17 cellular contexts compared by ENCODE assay signal in genomic region chr1:202129453-202130274, GRCh38. TPM values are rescaled to one million over a fixed set of nuclear protein-coding genes. Genes with fewer than 3 reads are reported as not detected.
DNase-seq lines count a peak whose midpoint lies in the region; ATAC-seq, FAIRE-seq and TF ChIP-seq lines count a peak whose summit lies in the region.
"Had no signal": no experiment of that assay in that cellular context is flagged by ENCODE, and none has a peak within 500 bp of the region (broad histone marks: within the 10 kb centered on the region; RNA-seq: fewer than 3 reads in every experiment).

No MANE protein-coding gene starts in this region.

- H3K36me3 ChIP-seq in left ventricle myocardium inferior (peaks cover 20% of the 10 kb centered on the region), right atrium auricular region (peaks cover 21% of the 10 kb centered on the region), endothelial cell of umbilical vein (ENCODE audit: control insufficient read depth in 2 of 2, extremely low read depth in 1 of 2, insufficient read depth in 2 of 2, low read length in 2 of 2) (peaks cover 9 to 16% of the 10 kb centered on the region in 2 experiments), uterus (no peaks in the 10 kb centered on the region)

- no peaks in the 10 kb centered on the region for H3K79me2 ChIP-seq in endothelial cell of umbilical vein (ENCODE audit: control insufficient read depth, insufficient read depth, low read length)

- no peaks in the 10 kb centered on the region for H3K9me1 ChIP-seq in endothelial cell of umbilical vein (replicated peaks; ENCODE audit: control insufficient read depth, extremely low read depth, insufficient read depth, low read length)

- no peaks in the 10 kb centered on the region for H3K27me3 Mint-ChIP-seq in neural crest cell (ENCODE audit: low read depth)

- POLR2A ChIA-PET in endothelial cell of umbilical vein (lab: Charles Lee), result no interaction called here

- H3K4me1 ChIP-seq in left ventricle myocardium inferior (peaks cover 30% of the 10 kb centered on the region), right atrium auricular region (peaks cover 0 to 40% of the 10 kb centered on the region in 2 donors), endothelial cell of umbilical vein (ENCODE audit: control insufficient read depth, extremely low read depth, insufficient read depth, low read length) (no peaks in the 10 kb centered on the region), uterus (peaks cover 12 to 21% of the 10 kb centered on the region in 2 donors)

- H3K9me3 ChIP-seq in left ventricle myocardium inferior (replicated peaks), result no peaks in the 10 kb centered on the region
- H3K9me3 ChIP-seq in right atrium auricular region, result no peaks in the 10 kb centered on the region
- no peaks in the 10 kb centered on the region for H3K9me3 ChIP-seq in endothelial cell of umbilical vein (replicated peaks; ENCODE audit: control insufficient read depth, insufficient read depth, low read length)
- H3K9me3 ChIP-seq in uterus, result no peaks in the 10 kb centered on the region
- H3K9me3 ChIP-seq: psoas muscle had no signal

- H3K4me1 Mint-ChIP-seq in neural crest cell, result peaks cover 20% of the 10 kb centered on the region

- peak overlapping the region; percentile 83 for H3K27ac Mint-ChIP-seq in neural crest cell (ENCODE audit: unreplicated experiment)

- H4K20me1 ChIP-seq in endothelial cell of umbilical vein (replicated peaks; ENCODE audit: control insufficient read depth, extremely low read depth, insufficient read depth, low read length), result no peaks in the 10 kb centered on the region

- no peak overlapping the region for H2AFZ ChIP-seq in endothelial cell of umbilical vein (ENCODE audit: low read depth, low read length)

- TF ChIP-seq CTCF in left ventricle myocardium inferior (IDR thresholded peaks at IDR 0.05; ENCODE audit: borderline replicate concordance) (no peak), right atrium auricular region (IDR thresholded peaks at IDR 0.05) (no peak), endothelial cell of umbilical vein (IDR thresholded peaks at IDR 0.05; ENCODE audit: extremely low read depth in 1 of 2, insufficient read depth in 1 of 2, low read depth in 1 of 2, low read length in 2 of 2) (no peak), neural crest cell (conservative IDR thresholded peaks at IDR 0.05) (no peak), uterus (IDR thresholded peaks at IDR 0.05) (no peak)

- H3K36me3 Mint-ChIP-seq in neural crest cell (ENCODE audit: low read depth), result peaks cover 4% of the 10 kb centered on the region
- H3K36me3 Mint-ChIP-seq: naive B cell had no signal

- intact Hi-C loops in left ventricle myocardium inferior (cut with micrococcal nuclease), result no loop called here
- intact Hi-C loops in endothelial cell of umbilical vein (cut with micrococcal nuclease), result no loop called here
- intact Hi-C loops in uterus (cut with DNase I; ENCODE audit: low total_unique reads), result no loop called here
- intact Hi-C loops in left ventricle myocardium superior (cut with micrococcal nuclease), result no loop called here

- CTCF ChIA-PET in endothelial cell of umbilical vein (lab: Charles Lee), result interaction anchor here (1.2 to 4.5 kb wide), 3 partner anchors 10 to 590 kb away, joined by 3 to 19 read pairs (median 4); no protein-coding TSS in a partner anchor

- no peak overlapping the region for H3K4me2 ChIP-seq in endothelial cell of umbilical vein (ENCODE audit: insufficient read depth, low read length)

- H3K27ac ChIP-seq in left ventricle myocardium inferior (replicated peaks) (peak overlapping the region; percentile 48), right atrium auricular region (no peak overlapping the region), endothelial cell of umbilical vein (ENCODE audit: insufficient read depth, low read depth, low read length) (no peak overlapping the region), uterus (peak overlapping the region; percentile 90 to 93)
- H3K27ac ChIP-seq: psoas muscle had no signal

- no peak for ATAC-seq in left ventricle myocardium superior
- ATAC-seq: psoas muscle had no signal

- no peaks in the 10 kb centered on the region for H3K27me3 ChIP-seq in left ventricle myocardium inferior (ENCODE audit: low read depth)
- no peaks in the 10 kb centered on the region for H3K27me3 ChIP-seq in right atrium auricular region
- peaks cover 0 to 7% of the 10 kb centered on the region in 2 experiments for H3K27me3 ChIP-seq in endothelial cell of umbilical vein (ENCODE audit: control insufficient read depth in 2 of 2, insufficient read depth in 2 of 2, low read length in 2 of 2)
- H3K27me3 ChIP-seq in uterus, result no peaks in the 10 kb centered on the region

- no peak overlapping the region for H3K4me3 ChIP-seq in left ventricle myocardium inferior
- no peak overlapping the region for H3K4me3 ChIP-seq in right atrium auricular region
- H3K4me3 ChIP-seq in endothelial cell of umbilical vein (replicated peaks in 1 of 3; ENCODE audit: insufficient read depth in 1 of 3, low read depth in 1 of 3, low read length in 3 of 3), result no peak overlapping the region
- H3K4me3 ChIP-seq in uterus, result no peak overlapping the region
- H3K4me3 ChIP-seq: psoas muscle had no signal

- no peaks in the 10 kb centered on the region for H3K9me3 Mint-ChIP-seq in neural crest cell
- H3K9me3 Mint-ChIP-seq: naive B cell had no signal

- no TSS peak for BruUV-seq in endothelial cell of umbilical vein (replicated peaks; lab: Mats Ljungman, UMichigan)

- dilution Hi-C loops in endothelial cell of umbilical vein (cut with MboI; ENCODE audit: extremely low pct_ligation_motif_present, low sequenced_read_pairs), result no loop called here

- TF ChIP-seq POLR2A in endothelial cell of umbilical vein (IDR thresholded peaks at IDR 0.05; ENCODE audit: low read depth, low read length) (no peak), uterus (IDR thresholded peaks at IDR 0.05) (no peak)

- no peak overlapping the region for H3K9ac ChIP-seq in endothelial cell of umbilical vein (replicated peaks; ENCODE audit: extremely low read depth, insufficient read depth, low read length)

- peak overlapping the region; percentile 72 for H3K4me3 Mint-ChIP-seq in neural crest cell
- H3K4me3 Mint-ChIP-seq: naive B cell had no signal

- no peak for DNase-seq in left ventricle myocardium inferior
- DNase-seq in right atrium auricular region (ENCODE audit: low spot score), result no peak
- DNase-seq in endothelial cell of umbilical vein (ENCODE audit: low read depth, low spot score), result no peak
- DNase-seq in neural crest cell (ENCODE audit: low read depth, low spot score), result no peak
- no peak for DNase-seq in uterus
- no peak for DNase-seq in glomerular visceral epithelial cell (ENCODE audit: extremely low spot score)
- DNase-seq in left ventricle myocardium superior, result no peak
- no peak for DNase-seq in NCI-H1694 (lab: John Stamatoyannopoulos, UW)
- DNase-seq: activated CD8-positive, alpha-beta memory T cell treated with anti-CD3 and anti-CD28 coated beads, Interleukin-2, amount 50 U/mL, for 4 hours; naive B cell; NCI-H446 treated with DMSO at 0.1 percent for 48 hours; psoas muscle; SIG-M5; stimulated activated CD4-positive, alpha-beta T cell treated with anti-CD3 and anti-CD28 coated beads, Interleukin-15, amount 100 ng/mL, for 24 hours had no signal

- FAIRE-seq in endothelial cell of umbilical vein (lab: Jason Lieb, UNC), result no peak

TF ChIP-seq in endothelial cell of umbilical vein, 7 proteins besides CTCF, POLR2A, EP300 and RAD21 (continues in another document):
- TF ChIP-seq POLR2AphosphoS5 (IDR thresholded peaks at IDR 0.05; ENCODE audit: insufficient read depth, low read depth, low read length), result peak; percentile 10

RNA-seq across cellular contexts. Expression of gene GPR37L1, which starts 6.9 kb away (rescaled TPM):
- total RNA-seq in left ventricle myocardium inferior (0.05 TPM), right atrium auricular region (under 1 TPM in 1 of 2 donors, not detected in 1; 0.07 TPM), endothelial cell of umbilical vein (not detected in 2 replicates), neural crest cell (0.05 TPM in 1 of 2 replicates, not detected in the other), uterus (under 1 TPM in 2 of 4 donors, not detected in 2; 0.09 to 0.21 TPM), left ventricle myocardium superior (0.07 TPM)
- not detected in 2 replicates for polyA plus RNA-seq in endothelial cell of umbilical vein
- polyA plus RNA-seq in endothelial cell of umbilical vein (2011; cell fraction: cytosol; rRNA removed), result not detected in 2 replicates
- not detected in 2 replicates for polyA plus RNA-seq in endothelial cell of umbilical vein (2011; cell fraction: nucleus; rRNA removed)
- polyA plus RNA-seq in endothelial cell of umbilical vein (2012), result 0.03 TPM in 1 of 2 replicates, not detected in the other
- not detected in 2 replicates for polyA minus RNA-seq in endothelial cell of umbilical vein
- polyA minus RNA-seq in endothelial cell of umbilical vein (2011; cell fraction: cytosol; rRNA and poly(A)+ RNA removed), result 0.20 TPM
- not detected in 2 replicates for polyA minus RNA-seq in endothelial cell of umbilical vein (2011; cell fraction: nucleus; rRNA and poly(A)+ RNA removed)
- total RNA-seq: dermis microvascular lymphatic vessel endothelial cell, psoas muscle had no signal
- polyA plus RNA-seq: AG04450 had no signal

RNA-seq across cellular contexts. Expression of gene ARL8A, which starts 14.9 kb away (rescaled TPM):
- total RNA-seq in left ventricle myocardium inferior (64.7 TPM), right atrium auricular region (10 to 100 TPM; 30.8 to 41.6 TPM), endothelial cell of umbilical vein (69.5 and 75.6 TPM in 2 replicates), neural crest cell (50.9 and 57.3 TPM in 2 replicates), uterus (10 to 100 TPM in 3 of 4 donors, 1 to 10 TPM in 1; 4.6 to 86.2 (median 18.7) TPM), left ventricle myocardium superior (65.1 TPM)
- polyA plus RNA-seq in endothelial cell of umbilical vein, result 54.3 and 57.9 TPM in 2 replicates
- 49.0 and 49.1 TPM in 2 replicates for polyA plus RNA-seq in endothelial cell of umbilical vein (2011; cell fraction: cytosol; rRNA removed)
- polyA plus RNA-seq in endothelial cell of umbilical vein (2011; cell fraction: nucleus; rRNA removed), result 45.0 and 45.4 TPM in 2 replicates
- 46.7 and 54.8 TPM in 2 replicates for polyA plus RNA-seq in endothelial cell of umbilical vein (2012)
- 33.0 and 43.4 TPM in 2 replicates for polyA minus RNA-seq in endothelial cell of umbilical vein
- polyA minus RNA-seq in endothelial cell of umbilical vein (2011; cell fraction: cytosol; rRNA and poly(A)+ RNA removed), result 14.3 TPM
- 18.7 and 18.9 TPM in 2 replicates for polyA minus RNA-seq in endothelial cell of umbilical vein (2011; cell fraction: nucleus; rRNA and poly(A)+ RNA removed)

RNA-seq across cellular contexts. Expression of gene PTPN7, which starts 30.7 kb away (rescaled TPM):
- total RNA-seq in left ventricle myocardium inferior (0.44 TPM), right atrium auricular region (under 1 TPM; 0.41 to 0.63 TPM), endothelial cell of umbilical vein (0.86 and 1.9 TPM in 2 replicates), neural crest cell (not detected in 2 replicates), uterus (1 to 10 TPM in 2 of 4 donors, under 1 TPM in 1, not detected in 1; 0.79 to 8.5 (median 1.8) TPM), left ventricle myocardium superior (0.92 TPM)
- polyA plus RNA-seq in endothelial cell of umbilical vein, result 1.8 and 2.4 TPM in 2 replicates
- 0.84 and 1.1 TPM in 2 replicates for polyA plus RNA-seq in endothelial cell of umbilical vein (2011; cell fraction: cytosol; rRNA removed)
- polyA plus RNA-seq in endothelial cell of umbilical vein (2011; cell fraction: nucleus; rRNA removed), result 1.1 and 1.5 TPM in 2 replicates
- polyA plus RNA-seq in endothelial cell of umbilical vein (2012), result 0.41 and 0.75 TPM in 2 replicates
- 5.1 and 6.0 TPM in 2 replicates for polyA minus RNA-seq in endothelial cell of umbilical vein
- not detected for polyA minus RNA-seq in endothelial cell of umbilical vein (2011; cell fraction: cytosol; rRNA and poly(A)+ RNA removed)
- polyA minus RNA-seq in endothelial cell of umbilical vein (2011; cell fraction: nucleus; rRNA and poly(A)+ RNA removed), result 0.34 and 0.48 TPM in 2 replicates
- total RNA-seq: LHCN-M2 had no signal
- polyA plus RNA-seq: AG04450 had no signal

Comparison
In these comparisons a context has a peak if more than half of its experiments do, and no peak if none do; other contexts are left out.
1. H3K27ac ChIP-seq: peak in left ventricle myocardium inferior (single experiment) and uterus (2 of 2); none in right atrium auricular region (0 of 2) and endothelial cell of umbilical vein (single experiment).